ENCODE assay signal across 9 cellular contexts in genomic region chr17:16915752-16916556, GRCh38. TPM values are rescaled to one million over a fixed set of nuclear protein-coding genes. Genes with fewer than 3 reads are reported as not detected.
DNase-seq lines count a peak whose midpoint lies in the region; TF ChIP-seq lines count a peak whose summit lies in the region.
"Had no signal": no experiment of that assay in that cellular context is flagged by ENCODE, and none has a peak within 500 bp of the region (broad histone marks: within the 10 kb centered on the region; RNA-seq: fewer than 3 reads in every experiment).

No MANE protein-coding gene starts in this region.

- 61 to 85% (median 62%) methylated on average over 8 to 11 of the region's 11 CpGs for WGBS in spleen, 5 donors

- H3K9me3 Mint-ChIP-seq in activated CD4-positive, alpha-beta memory T cell treated with anti-CD3 and anti-CD28 coated beads, Interleukin-2, amount 10 ng/mL, durations not matched to agents 7 days and 5 days: no peaks in the 10 kb centered on the region

- no peak overlapping the region for H3K27ac Mint-ChIP-seq in activated CD4-positive, alpha-beta memory T cell treated with anti-CD3 and anti-CD28 coated beads, Interleukin-2, amount 10 ng/mL, durations not matched to agents 7 days and 5 days

- TF ChIP-seq POLR2A in spleen (IDR thresholded peaks at IDR 0.05): no peak

- H3K36me3 ChIP-seq in left ventricle myocardium inferior: no peaks in the 10 kb centered on the region
- no peaks in the 10 kb centered on the region for H3K36me3 ChIP-seq in spleen

- peak; percentile 70 for TF ChIP-seq CTCF in AG09309 (IDR thresholded peaks at IDR 0.05; ENCODE audit: control insufficient read depth, insufficient read depth, low read depth, low read length, missing control alignments)
- peak; percentile 84 for TF ChIP-seq CTCF in GM12875 (IDR thresholded peaks at IDR 0.05; ENCODE audit: borderline replicate concordance, insufficient read depth, low read depth, low read length)
- peak; percentile 46 for TF ChIP-seq CTCF in left ventricle myocardium inferior (IDR thresholded peaks at IDR 0.05; ENCODE audit: borderline replicate concordance)
- TF ChIP-seq CTCF in spleen (IDR thresholded peaks at IDR 0.05 in 8 of 11, conservative IDR thresholded peaks at IDR 0.05 in 3 of 11): peak in 6 of 11 experiments; percentile 16 to 62 (median 59)

- POLR2A ChIA-PET in activated CD4-positive, alpha-beta memory T cell treated with anti-CD3 and anti-CD28 coated beads, Interleukin-2, amount 10 ng/mL, durations not matched to agents 7 days and 5 days (lab: Charles Lee): no interaction called here

- CTCF ChIA-PET in activated CD4-positive, alpha-beta memory T cell treated with anti-CD3 and anti-CD28 coated beads, Interleukin-2, amount 10 ng/mL, durations not matched to agents 7 days and 5 days (lab: Charles Lee): interaction anchor here (1.6 to 2.9 kb wide), 2 partner anchors 74 to 76 kb away, joined by 5 to 13 read pairs; no protein-coding TSS in a partner anchor

- no peak overlapping the region for H3K4me3 ChIP-seq in AG09309 (ENCODE audit: control insufficient read depth, low read depth, low read length)
- H3K4me3 ChIP-seq in GM12875 (ENCODE audit: low read depth, low read length): no peak overlapping the region
- no peak overlapping the region for H3K4me3 ChIP-seq in left ventricle myocardium inferior
- no peak overlapping the region for H3K4me3 ChIP-seq in spleen

- H3K27ac ChIP-seq in left ventricle myocardium inferior (replicated peaks): no peak overlapping the region
- H3K27ac ChIP-seq in spleen: no peak overlapping the region

- H3K27me3 Mint-ChIP-seq in activated CD4-positive, alpha-beta memory T cell treated with anti-CD3 and anti-CD28 coated beads, Interleukin-2, amount 10 ng/mL, durations not matched to agents 7 days and 5 days: peaks cover 16% of the 10 kb centered on the region

- intact Hi-C loops in left ventricle myocardium inferior (cut with micrococcal nuclease) (no loop called here), spleen (cut with DNase I; ENCODE audit: low total_unique reads) (no loop called here)

- H3K4me1 ChIP-seq in left ventricle myocardium inferior (peaks cover 7% of the 10 kb centered on the region), spleen (no peaks in the 10 kb centered on the region)

- H3K4me1 Mint-ChIP-seq in activated CD4-positive, alpha-beta memory T cell treated with anti-CD3 and anti-CD28 coated beads, Interleukin-2, amount 10 ng/mL, durations not matched to agents 7 days and 5 days: no peaks in the 10 kb centered on the region

- peaks cover 11% of the 10 kb centered on the region for H3K27me3 ChIP-seq in left ventricle myocardium inferior (ENCODE audit: low read depth)
- peaks cover 0 to 6% (median 0%) of the 10 kb centered on the region in 7 donors for H3K27me3 ChIP-seq in spleen (replicated peaks in 1 of 7)

- H3K4me3 Mint-ChIP-seq in activated CD4-positive, alpha-beta memory T cell treated with anti-CD3 and anti-CD28 coated beads, Interleukin-2, amount 10 ng/mL, durations not matched to agents 7 days and 5 days: no peak overlapping the region

- DNase-seq in AG09309 (ENCODE audit: low read depth) (no peak), NCI-H1105 (lab: John Stamatoyannopoulos, UW) (peak; percentile 70), left ventricle myocardium inferior (peak; percentile 40), spleen (peak; percentile 84), middle frontal gyrus (ENCODE audit: extremely low spot score, low spot score) (no peak), cerebellum (ENCODE audit: low spot score) (no peak)
- DNase-seq in activated CD4-positive, alpha-beta memory T cell treated with anti-CD3 and anti-CD28 coated beads, Interleukin-2, amount 10 ng/mL, durations not matched to agents 7 days and 5 days: peak; percentile 51

- H3K36me3 Mint-ChIP-seq in activated CD4-positive, alpha-beta memory T cell treated with anti-CD3 and anti-CD28 coated beads, Interleukin-2, amount 10 ng/mL, durations not matched to agents 7 days and 5 days (ENCODE audit: low read depth): no peaks in the 10 kb centered on the region

- H3K9me3 ChIP-seq in left ventricle myocardium inferior (replicated peaks) (no peaks in the 10 kb centered on the region), spleen (no peaks in the 10 kb centered on the region)

RNA-seq across cellular contexts. Expression of gene TNFRSF13B, which starts 56.0 kb away (rescaled TPM):
- not detected for total RNA-seq in activated CD4-positive, alpha-beta memory T cell treated with anti-CD3 and anti-CD28 coated beads, Interleukin-2, amount 10 ng/mL, durations not matched to agents 7 days and 5 days
- not detected for total RNA-seq in left ventricle myocardium inferior
- 10 to 100 TPM; 25.1 to 52.1 (median 40.4) TPM for total RNA-seq in spleen
- polyA plus RNA-seq in spleen: 100 to 1,000 TPM in 2 of 3 donors, 10 to 100 TPM in 1; 65.9 to 142 (median 119) TPM
- total RNA-seq in cerebellum: not detected
- total RNA-seq: dermis microvascular lymphatic vessel endothelial cell had no signal

Comparison
In these comparisons a context has a peak if more than half of its experiments do, and no peak if none do; other contexts are left out.
1. DNase-seq: peak in NCI-H1105 (single experiment), activated CD4-positive, alpha-beta memory T cell treated with anti-CD3 and anti-CD28 coated beads, Interleukin-2, amount 10 ng/mL, durations not matched to agents 7 days and 5 days (single experiment), left ventricle myocardium inferior (single experiment) and spleen (single experiment); none in AG09309 (single experiment), middle frontal gyrus (single experiment) and cerebellum (single experiment).
2. RNA of gene TNFRSF13B, which starts 56.0 kb away (total RNA-seq): 25.1 to 52.1 TPM in spleen; not detected in activated CD4-positive, alpha-beta memory T cell treated with anti-CD3 and anti-CD28 coated beads, Interleukin-2, amount 10 ng/mL, durations not matched to agents 7 days and 5 days, not detected in left ventricle myocardium inferior (single experiment) and not detected in cerebellum (single experiment); every median in the first group is over 10 times any median in the second.
3. Peak in every context shown above with its lines, with median percentiles within 50 percentile points of each other: CTCF ChIP-seq.